In the genomic region with DNA sequence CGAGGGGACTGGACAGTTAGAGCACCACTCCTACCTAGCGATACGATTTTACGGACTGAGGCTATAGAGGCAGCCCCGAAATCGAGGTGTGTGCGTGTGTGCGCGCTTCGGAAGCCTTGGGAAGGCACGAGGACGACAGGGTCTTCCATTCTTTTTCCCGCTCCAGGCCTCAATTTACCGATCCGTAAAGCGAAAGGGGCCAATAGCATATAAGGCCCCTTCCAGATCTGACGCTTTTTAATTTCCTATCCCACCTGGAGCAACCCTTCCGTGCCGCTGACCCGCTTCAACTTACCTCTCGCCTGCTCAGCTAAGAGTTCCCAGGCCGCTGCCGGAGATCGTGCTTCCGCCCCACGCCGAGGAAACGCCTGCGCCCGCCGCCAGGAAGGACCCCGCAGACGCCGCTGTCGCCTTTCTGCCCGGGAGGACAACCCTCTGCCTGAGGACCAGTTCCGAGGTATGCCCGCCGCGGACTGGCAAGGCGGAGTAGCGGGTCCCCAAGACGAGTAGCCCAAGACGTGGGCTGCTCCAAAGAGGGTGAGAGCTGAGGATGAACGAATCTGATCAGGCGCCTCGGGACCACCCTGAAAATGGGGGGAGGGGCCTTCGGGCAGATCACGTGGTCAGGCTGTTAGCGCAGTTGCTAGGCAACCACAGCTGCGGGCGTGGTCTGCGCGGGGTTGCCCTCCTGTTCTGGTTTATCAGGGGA, we compare ENCODE assay signal across 8 cellular contexts. TPM values are rescaled to one million over a fixed set of nuclear protein-coding genes. Genes with fewer than 3 reads are reported as not detected.
A peak's percentile ranks its signal among the peaks of the same experiment; 100 is the strongest.
DNase-seq lines count a peak whose midpoint lies in the region; ATAC-seq and TF ChIP-seq lines count a peak whose summit lies in the region.

Gene EFTUD2, minus strand, starts transcription at position 372 of the 709 bp plus-strand sequence. CDS start 4,924 bp downstream, outside the sequence.

- 2% methylated on average over 42 of the region's 54 CpGs for WGBS in mammary epithelial cell (ENCODE audit: low coverage, missing lambda C conversion rate)
- under 1% methylated on average over 54 of the region's 54 CpGs for WGBS in smooth muscle cell (ENCODE audit: low lambda C conversion rate)

- peak; percentile 75 for ATAC-seq in GM18868 (IDR thresholded peaks at IDR 0.05; ENCODE audit: unreplicated experiment)
- peak; percentile 70 for ATAC-seq in HG03135 (IDR thresholded peaks at IDR 0.05; ENCODE audit: unreplicated experiment)

- dilution Hi-C loops in mammary epithelial cell (cut with HindIII; ENCODE audit: low sequenced_read_pairs): no loop called here

- no peaks in the 10 kb centered on the region for H3K9me3 ChIP-seq in mammary epithelial cell (replicated peaks; ENCODE audit: insufficient read depth, low read length)
- H3K9me3 ChIP-seq in smooth muscle cell (replicated peaks; ENCODE audit: low read depth): no peaks in the 10 kb centered on the region

- peaks cover 29% of the 10 kb centered on the region for H3K4me1 ChIP-seq in mammary epithelial cell (ENCODE audit: insufficient read depth, low read length)
- peaks cover 10% of the 10 kb centered on the region for H3K4me1 ChIP-seq in smooth muscle cell (ENCODE audit: low read depth)

- H4K20me1 ChIP-seq in mammary epithelial cell (ENCODE audit: insufficient read depth, low read length) (no peaks in the 10 kb centered on the region), smooth muscle cell (ENCODE audit: low read depth) (peaks cover 13% of the 10 kb centered on the region)

- TF ChIP-seq CTCF in 22Rv1 (IDR thresholded peaks at IDR 0.05): no peak
- no peak for TF ChIP-seq CTCF in WI38 (IDR thresholded peaks at IDR 0.05; ENCODE audit: low read depth, low read length)
- no peak for TF ChIP-seq CTCF in mammary epithelial cell (conservative IDR thresholded peaks at IDR 0.05 in 1 of 2, IDR thresholded peaks at IDR 0.05 in 1 of 2; ENCODE audit: extremely low read depth in 1 of 2, insufficient read depth in 1 of 2, low read depth in 1 of 2, low read length in 2 of 2)
- TF ChIP-seq CTCF in smooth muscle cell (IDR thresholded peaks at IDR 0.05; ENCODE audit: borderline replicate concordance, insufficient read depth, poor library complexity, severe bottlenecking): no peak

- intact Hi-C loops in mammary epithelial cell (cut with micrococcal nuclease): loop anchor here (1.0 kb wide), 1 partner anchor 148 kb away; no protein-coding TSS in a partner anchor

- DNase-seq in NCI-H2227 treated with DMSO at 0.1 percent for 48 hours (lab: John Stamatoyannopoulos, UW): peak; percentile 99
- DNase-seq in mammary epithelial cell: peak; percentile 86
- peak; percentile 95 for DNase-seq in iPS-NIHi7 (ENCODE audit: extremely low spot score)
- peak; percentile 83 for DNase-seq in smooth muscle cell (lab: John Stamatoyannopoulos, UW; ENCODE audit: unreplicated experiment)

- peak within 1 kb of the TSS; percentile 90 for H3K27ac ChIP-seq in 22Rv1
- peak within 1 kb of the TSS; percentile 97 for H3K27ac ChIP-seq in mammary epithelial cell (ENCODE audit: insufficient read depth, low read depth, low read length)
- H3K27ac ChIP-seq in smooth muscle cell (ENCODE audit: low read depth): peak within 1 kb of the TSS; percentile 99

- H3K4me2 ChIP-seq in mammary epithelial cell (ENCODE audit: insufficient read depth, low read depth, low read length) (peak within 1 kb of the TSS; percentile 88), smooth muscle cell (peak within 1 kb of the TSS; percentile 98)

- H3K79me2 ChIP-seq in mammary epithelial cell (ENCODE audit: insufficient read depth, low read length): peaks cover 50% of the 10 kb centered on the region
- peaks cover 48% of the 10 kb centered on the region for H3K79me2 ChIP-seq in smooth muscle cell (ENCODE audit: low read depth)

- peaks cover 8% of the 10 kb centered on the region for H3F3A ChIP-seq in smooth muscle cell (ENCODE audit: low read depth)

- BruUV-seq in mammary epithelial cell (replicated peaks; lab: Mats Ljungman, UMichigan): TSS peak; percentile 75

- CTCF ChIA-PET in mammary epithelial cell (lab: Charles Lee; ENCODE audit: low non-redundant PET): no interaction called here

- no peaks in the 10 kb centered on the region for H3K27me3 ChIP-seq in mammary epithelial cell (ENCODE audit: insufficient read depth, low read length)
- no peaks in the 10 kb centered on the region for H3K27me3 ChIP-seq in smooth muscle cell (ENCODE audit: low read depth)

- peak within 1 kb of the TSS; percentile 83 for H3K4me3 ChIP-seq in WI38 (ENCODE audit: low read depth, low read length)
- peak within 1 kb of the TSS; percentile 69 to 89 (median 88) for H3K4me3 ChIP-seq in mammary epithelial cell (replicated peaks in 1 of 3; ENCODE audit: insufficient read depth in 1 of 3, low read depth in 2 of 3, low read length in 3 of 3)
- H3K4me3 ChIP-seq in smooth muscle cell: peak within 1 kb of the TSS; percentile 78

- H2AFZ ChIP-seq in mammary epithelial cell (ENCODE audit: low read depth, low read length) (peak within 1 kb of the TSS; percentile 94), smooth muscle cell (ENCODE audit: low read depth) (peak within 1 kb of the TSS; percentile 96)

- in situ Hi-C loops in mammary epithelial cell (cut with MboI; ENCODE audit: low sequenced_read_pairs in 2 of 2): no loop called here

- H3K36me3 ChIP-seq in mammary epithelial cell (ENCODE audit: insufficient read depth, low read length) (peaks cover 3% of the 10 kb centered on the region), smooth muscle cell (ENCODE audit: low read depth) (no peaks in the 10 kb centered on the region)

- H3K9ac ChIP-seq in mammary epithelial cell (ENCODE audit: insufficient read depth, low read length) (peak within 1 kb of the TSS; percentile 96), smooth muscle cell (ENCODE audit: low read depth) (peak within 1 kb of the TSS; percentile 100)

RNA-seq across cellular contexts. Expression of gene EFTUD2, which starts in this region (rescaled TPM):
- total RNA-seq in mammary epithelial cell: 100 to 1,000 TPM in 1 of 2 donors, 10 to 100 TPM in 1; 85.4 to 106 TPM
- polyA plus RNA-seq in mammary epithelial cell: 105 TPM
- polyA minus RNA-seq in mammary epithelial cell: 485 TPM
- 57.2 and 77.5 TPM in 2 replicates for total RNA-seq in smooth muscle cell
- polyA plus RNA-seq in smooth muscle cell: 76.0 and 76.5 TPM in 2 replicates

Comparison
In these comparisons a context has a peak if more than half of its experiments do, and no peak if none do; other contexts are left out.
1. Peak in every context shown above with its lines: DNase-seq, ATAC-seq, H3K4me3 ChIP-seq and H3K27ac ChIP-seq.